8 cellular contexts compared by ENCODE assay signal in the genomic region with DNA sequence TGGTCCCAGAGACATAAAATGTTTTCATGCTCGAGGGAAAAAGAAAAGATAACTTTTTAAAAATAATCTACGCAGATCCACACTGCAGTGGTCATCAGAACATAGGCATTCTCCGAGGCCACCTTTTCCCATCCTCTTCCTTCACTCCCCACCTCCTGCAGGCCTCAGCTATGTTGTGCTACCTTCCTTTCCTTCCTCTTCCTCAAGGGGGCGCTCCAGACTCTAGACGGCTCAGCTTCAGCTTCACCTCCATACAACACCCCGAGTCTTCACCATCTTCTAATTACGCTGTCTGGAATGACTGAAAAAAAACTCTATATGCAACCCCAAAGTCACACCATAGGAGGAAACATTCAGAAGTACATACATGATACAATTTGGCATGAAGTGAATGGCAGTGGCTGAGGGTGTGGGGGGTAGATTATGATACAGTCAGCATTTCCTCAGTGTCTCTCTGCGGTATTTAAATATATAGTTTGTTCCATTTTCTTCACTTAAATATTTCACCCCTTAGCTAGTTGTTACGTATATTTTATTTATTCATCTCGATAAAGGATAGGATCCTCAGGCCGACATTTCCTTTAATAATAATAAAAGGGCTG.
DNase-seq lines count a peak whose midpoint lies in the region; ATAC-seq and TF ChIP-seq lines count a peak whose summit lies in the region.

No MANE protein-coding gene starts in this region.

- no peak for TF ChIP-seq CTCF in activated B cell treated with CpG ODN at 0.5 μM for 24 hours (IDR thresholded peaks at IDR 0.05)

- peaks cover 2% of the 10 kb centered on the region for H3K27me3 Mint-ChIP-seq in activated B cell treated with CpG ODN at 0.5 μM for 24 hours

- DNase-seq in SHP77 (lab: John Stamatoyannopoulos, UW) (peak; percentile 15 to 53), SHP77 treated with DMSO at 0.1 percent for 48 hours (lab: John Stamatoyannopoulos, UW) (no peak), NCI-H128 (lab: John Stamatoyannopoulos, UW; ENCODE audit: unreplicated experiment) (peak; percentile 41), activated B cell treated with CpG ODN at 0.5 μM for 24 hours (peak; percentile 15), medulla oblongata (ENCODE audit: extremely low spot score) (peak; percentile 73)
- peak; percentile 44 for DNase-seq in central memory CD4-positive, alpha-beta T cell
- peak in 4 of 6 experiments; percentile 9 to 29 (median 24) for DNase-seq in stimulated activated naive CD4-positive, alpha-beta T cell (lab: John Stamatoyannopoulos, UW)

- ATAC-seq in HG02763 (IDR thresholded peaks at IDR 0.05; ENCODE audit: unreplicated experiment) (peak; percentile 92), activated B cell treated with CpG ODN at 0.5 μM for 24 hours (ENCODE audit: low read depth) (peak; percentile 69)

- no peak overlapping the region for H3K27ac Mint-ChIP-seq in activated B cell treated with CpG ODN at 0.5 μM for 24 hours

- H3K4me3 Mint-ChIP-seq in activated B cell treated with CpG ODN at 0.5 μM for 24 hours, result no peak overlapping the region

- POLR2A ChIA-PET in activated B cell treated with CpG ODN at 0.5 μM for 24 hours (lab: Charles Lee), result interaction anchor here (0.9 kb wide), 1 partner anchor 584 kb away, joined by 4 read pairs; a partner anchor contains a TSS

- no peaks in the 10 kb centered on the region for H3K36me3 Mint-ChIP-seq in activated B cell treated with CpG ODN at 0.5 μM for 24 hours (ENCODE audit: low read depth)

- H3K4me1 Mint-ChIP-seq in activated B cell treated with CpG ODN at 0.5 μM for 24 hours, result no peaks in the 10 kb centered on the region

- no peaks in the 10 kb centered on the region for H3K9me3 Mint-ChIP-seq in activated B cell treated with CpG ODN at 0.5 μM for 24 hours

- intact Hi-C loops in activated B cell treated with CpG ODN at 0.5 μM for 24 hours (cut with micrococcal nuclease), result loop anchor here (1.0 to 5.0 kb wide), 3 partner anchors 585 to 891 kb away; no protein-coding TSS in a partner anchor

- CTCF ChIA-PET in activated B cell treated with CpG ODN at 0.5 μM for 24 hours (lab: Charles Lee), result interaction anchor here (1.3 to 1.5 kb wide), 4 partner anchors 584 to 769 kb away, joined by 5 to 19 read pairs (median 8); a partner anchor contains a TSS
